1 cellular context compared by ENCODE assay signal in genomic region chr22:39176067-39176621, GRCh38.
TF ChIP-seq lines count a peak whose summit lies in the region.

No MANE protein-coding gene starts in this region.

TF ChIP-seq in HepG2, 621 proteins besides CTCF, POLR2A, EP300 and RAD21 (continued from another document and continues in another):
- TF ChIP-seq NFE2L2 (IDR thresholded peaks at IDR 0.05; ENCODE audit: low read length), result no peak
- no peak; the same call in 1 of the 2 replicates for TF ChIP-seq ATF2 (CRISPR knock-in tag; IDR thresholded peaks at IDR 0.05)
- no peak for TF ChIP-seq ZBTB25 (CRISPR knock-in tag; IDR thresholded peaks at IDR 0.05)
- no peak for TF ChIP-seq ELK4 (CRISPR knock-in tag; IDR thresholded peaks at IDR 0.05; ENCODE audit: borderline replicate concordance)
- TF ChIP-seq ZNF724P (CRISPR knock-in tag; IDR thresholded peaks at IDR 0.05; ENCODE audit: borderline replicate concordance), result no peak
- TF ChIP-seq RELA (CRISPR knock-in tag; IDR thresholded peaks at IDR 0.05), result no peak
- peak; percentile 93 for TF ChIP-seq PATZ1 (CRISPR knock-in tag; IDR thresholded peaks at IDR 0.05)
- 0 out of 2 replicates have a peak, but pooled peaks have one; percentile 6 for TF ChIP-seq ZNF414 (CRISPR knock-in tag; IDR thresholded peaks at IDR 0.05)
- TF ChIP-seq AHDC1 (CRISPR knock-in tag; IDR thresholded peaks at IDR 0.05; ENCODE audit: borderline replicate concordance), result no peak
- TF ChIP-seq NCOA2 (CRISPR knock-in tag; IDR thresholded peaks at IDR 0.05), result peak; percentile 73
- TF ChIP-seq NCOA1 (CRISPR knock-in tag; IDR thresholded peaks at IDR 0.05), result no peak
- no peak for TF ChIP-seq HNF1A (IDR thresholded peaks at IDR 0.05; ENCODE audit: low read depth)
- TF ChIP-seq HNF1A (CRISPR knock-in tag; IDR thresholded peaks at IDR 0.05; ENCODE audit: borderline replicate concordance), result no peak
- TF ChIP-seq MEIS2 (CRISPR knock-in tag; IDR thresholded peaks at IDR 0.05), result no peak
- TF ChIP-seq ZNF432 (CRISPR knock-in tag; IDR thresholded peaks at IDR 0.05; ENCODE audit: borderline replicate concordance), result no peak
- no peak for TF ChIP-seq SP4 (CRISPR knock-in tag; IDR thresholded peaks at IDR 0.05)
- no peak for TF ChIP-seq ATF6 (CRISPR knock-in tag; conservative IDR thresholded peaks at IDR 0.05)
- no peak for TF ChIP-seq SNAPC2 (CRISPR knock-in tag; IDR thresholded peaks at IDR 0.05)
- TF ChIP-seq CEBPZ (IDR thresholded peaks at IDR 0.05; ENCODE audit: low read length), result no peak
- TF ChIP-seq KLF12 (CRISPR knock-in tag; IDR thresholded peaks at IDR 0.05; ENCODE audit: borderline replicate concordance), result no peak
- no peak for TF ChIP-seq KDM4B (CRISPR knock-in tag; IDR thresholded peaks at IDR 0.05)
- no peak for TF ChIP-seq ZNF839 (CRISPR knock-in tag; IDR thresholded peaks at IDR 0.05; ENCODE audit: borderline replicate concordance)
- TF ChIP-seq ZNF605 (CRISPR knock-in tag; IDR thresholded peaks at IDR 0.05), result no peak
- TF ChIP-seq TIGD3 (CRISPR knock-in tag; IDR thresholded peaks at IDR 0.05; ENCODE audit: borderline replicate concordance), result no peak
- TF ChIP-seq GLI4 (CRISPR knock-in tag; IDR thresholded peaks at IDR 0.05; ENCODE audit: borderline replicate concordance), result no peak
- TF ChIP-seq ZMYM3 (CRISPR knock-in tag; IDR thresholded peaks at IDR 0.05), result 0 out of 2 replicates have a peak, but pooled peaks have one; percentile 7
- no peak for TF ChIP-seq ZFP36L2 (CRISPR knock-in tag; IDR thresholded peaks at IDR 0.05)
